ENCODE assay signal across 14 cellular contexts in genomic region chr20:25279403-25279802, GRCh38. TPM values are rescaled to one million over a fixed set of nuclear protein-coding genes. Genes with fewer than 3 reads are reported as not detected.
A peak's percentile ranks its signal among the peaks of the same experiment; 100 is the strongest.
DNase-seq lines count a peak whose midpoint lies in the region; ATAC-seq and TF ChIP-seq lines count a peak whose summit lies in the region.
"Had no signal": no experiment of that assay in that cellular context is flagged by ENCODE, and none has a peak within 500 bp of the region (broad histone marks: within the 10 kb centered on the region; RNA-seq: fewer than 3 reads in every experiment).

No MANE protein-coding gene starts in this region.

- peak overlapping the region; percentile 4 for H3K27ac ChIP-seq in cingulate gyrus (ENCODE audit: low read depth, low read length)
- H3K27ac ChIP-seq in lower lobe of right lung = no peak overlapping the region
- H3K27ac ChIP-seq in ascending aorta = no peak overlapping the region
- H3K27ac ChIP-seq: SJSA1, uterus had no signal

- H3K27me3 ChIP-seq in lower lobe of right lung (ENCODE audit: low read depth) = no peaks in the 10 kb centered on the region
- no peaks in the 10 kb centered on the region for H3K27me3 ChIP-seq in ascending aorta
- H3K27me3 ChIP-seq: SJSA1, uterus had no signal

- DNase-seq in Right ventricle myocardium superior (peak; percentile 2), left cardiac atrium (no peak), lower lobe of right lung (peak; percentile 10), ureter (ENCODE audit: low spot score) (peak; percentile 25), HT-29 (ENCODE audit: low spot score) (no peak), ascending aorta (ENCODE audit: low spot score in 2 of 2) (no peak)
- DNase-seq: activated CD4-positive, alpha-beta T cell treated with anti-CD3 and anti-CD28 coated beads, Interleukin-2, amount 50 U/mL, for 1 hour; NCI-H2171 treated with DMSO at 0.1 percent for 48 hours; OCI-M1; stimulated activated CD8-positive, alpha-beta memory T cell treated with anti-CD3 and anti-CD28 coated beads, Interleukin-4, amount 100 ng/mL, for 48 hours had no signal

- H3K36me3 ChIP-seq in lower lobe of right lung = peaks cover 99% of the 10 kb centered on the region
- H3K36me3 ChIP-seq in ascending aorta = peaks cover 95 to 100% of the 10 kb centered on the region in 2 donors
- H3K36me3 ChIP-seq: uterus had no signal

- H3K9me3 ChIP-seq in lower lobe of right lung = no peaks in the 10 kb centered on the region
- H3K9me3 ChIP-seq in ascending aorta = no peaks in the 10 kb centered on the region
- H3K9me3 ChIP-seq: SJSA1, uterus had no signal

- H3K4me3 ChIP-seq in lower lobe of right lung = no peak overlapping the region
- H3K4me3 ChIP-seq in ascending aorta = no peak overlapping the region
- H3K4me3 ChIP-seq: SJSA1, uterus had no signal

- no peaks in the 10 kb centered on the region for H3K4me1 ChIP-seq in lower lobe of right lung
- no peaks in the 10 kb centered on the region for H3K4me1 ChIP-seq in ascending aorta
- H3K4me1 ChIP-seq: SJSA1, uterus had no signal

- intact Hi-C loops in Right ventricle myocardium superior (cut with DNase I) = no loop called here
- intact Hi-C loops in left cardiac atrium (cut with DNase I) = no loop called here
- intact Hi-C loops in lower lobe of right lung (cut with DNase I) = no loop called here
- intact Hi-C loops in ascending aorta (cut with DNase I) = no loop called here

- ATAC-seq in Right ventricle myocardium superior (ENCODE audit: poor library complexity) (no peak), left cardiac atrium (no peak), lower lobe of right lung (no peak), GM21786 (IDR thresholded peaks at IDR 0.05; ENCODE audit: unreplicated experiment) (no peak)

- TF ChIP-seq CTCF in lower lobe of right lung (IDR thresholded peaks at IDR 0.05) = no peak
- TF ChIP-seq CTCF in ascending aorta (IDR thresholded peaks at IDR 0.05) = no peak

RNA-seq across cellular contexts. Expression of gene PYGB, which starts 31.5 kb away (rescaled TPM):
- 170 TPM for total RNA-seq in Right ventricle myocardium superior
- 100 to 1,000 TPM; 103 to 152 TPM for total RNA-seq in left cardiac atrium
- 57.5 TPM for total RNA-seq in lower lobe of right lung
- 109 TPM for total RNA-seq in ureter
- 629 and 663 TPM in 2 replicates for total RNA-seq in HT-29 (2014; rRNA removed; shearing (Covaris generic))
- 125 TPM for total RNA-seq in ascending aorta

Comparison
In these comparisons a context has a peak if more than half of its experiments do, and no peak if none do; other contexts are left out.
1. DNase-seq: peak in Right ventricle myocardium superior (single experiment), lower lobe of right lung (single experiment) and ureter (single experiment); none in left cardiac atrium (single experiment), HT-29 (single experiment) and ascending aorta (0 of 2).